Comparison of ENCODE assay signal across 9 cellular contexts in genomic region chr6:161242779-161243693, GRCh38. TPM values are rescaled to one million over a fixed set of nuclear protein-coding genes. Genes with fewer than 3 reads are reported as not detected.
DNase-seq lines count a peak whose midpoint lies in the region; ATAC-seq and TF ChIP-seq lines count a peak whose summit lies in the region.
"Had no signal": no experiment of that assay in that cellular context is flagged by ENCODE, and none has a peak within 500 bp of the region (broad histone marks: within the 10 kb centered on the region; RNA-seq: fewer than 3 reads in every experiment).

No MANE protein-coding gene starts in this region.

- H4K20me1 ChIP-seq in GM23248 (ENCODE audit: insufficient read depth) = no peaks in the 10 kb centered on the region

- WGBS in GM23248 (ENCODE audit: low coverage in 1 of 2, low lambda C conversion rate in 2 of 2, missing lambda C conversion rate in 2 of 2), 2 experiments = 19 to 21% methylated on average over 28 of the region's 28 CpGs

- H3K27ac ChIP-seq in GM23248 = peak overlapping the region; percentile 88
- no peak overlapping the region for H3K27ac ChIP-seq in Peyer's patch
- H3K27ac ChIP-seq: SJSA1 had no signal

- in situ Hi-C loops in GM23248 (cut with MboI) = no loop called here

- peaks cover 62% of the 10 kb centered on the region for H3K79me2 ChIP-seq in GM23248 (ENCODE audit: insufficient read depth)

- H3K4me3 ChIP-seq in GM23248 = peak overlapping the region; percentile 62
- H3K4me3 ChIP-seq in fibroblast of villous mesenchyme (ENCODE audit: low read depth, low read length) = peak overlapping the region; percentile 1
- no peak overlapping the region for H3K4me3 ChIP-seq in Peyer's patch
- H3K4me3 ChIP-seq: SJSA1 had no signal

- H3K9me2 ChIP-seq in GM23248 (ENCODE audit: insufficient read depth) = no peaks in the 10 kb centered on the region

- no peaks in the 10 kb centered on the region for H3K27me3 ChIP-seq in GM23248 (replicated peaks; ENCODE audit: insufficient read depth)
- H3K27me3 ChIP-seq in Peyer's patch = no peaks in the 10 kb centered on the region
- H3K27me3 ChIP-seq: SJSA1 had no signal

- no peaks in the 10 kb centered on the region; the same call in 1 of the 2 replicates for H3F3A ChIP-seq in GM23248 (ENCODE audit: insufficient read depth)

- TF ChIP-seq CTCF in fibroblast of villous mesenchyme (IDR thresholded peaks at IDR 0.05; ENCODE audit: insufficient read depth, low read depth, low read length) = peak; percentile 5
- TF ChIP-seq CTCF in Peyer's patch (IDR thresholded peaks at IDR 0.05) = no peak

- ATAC-seq in GM18861 (IDR thresholded peaks at IDR 0.05; ENCODE audit: unreplicated experiment) = no peak
- no peak for ATAC-seq in HG02623 (IDR thresholded peaks at IDR 0.05; ENCODE audit: unreplicated experiment)
- ATAC-seq in HG03571 (IDR thresholded peaks at IDR 0.05; ENCODE audit: unreplicated experiment) = no peak

- peak; percentile 95 for DNase-seq in GM23248
- DNase-seq in activated CD8-positive, alpha-beta memory T cell treated with anti-CD3 and anti-CD28 coated beads for 4 hours (ENCODE audit: low read depth in 2 of 2) = peak; percentile 50 to 56
- peak; percentile 87 for DNase-seq in fibroblast of villous mesenchyme (ENCODE audit: low read depth)
- peak; percentile 35 for DNase-seq in stimulated activated CD8-positive, alpha-beta memory T cell treated with anti-CD3 and anti-CD28 coated beads, Interleukin-15, amount 100 ng/mL, for 1 hour (ENCODE audit: low read depth)
- no peak for DNase-seq in Peyer's patch

- H3K36me3 ChIP-seq in GM23248 (ENCODE audit: low read depth) (no peaks in the 10 kb centered on the region), Peyer's patch (no peaks in the 10 kb centered on the region)

- peak overlapping the region; percentile 59 for H2AFZ ChIP-seq in GM23248

- no peaks in the 10 kb centered on the region for H3K9me3 ChIP-seq in GM23248 (ENCODE audit: low read depth)
- no peaks in the 10 kb centered on the region for H3K9me3 ChIP-seq in Peyer's patch
- H3K9me3 ChIP-seq: SJSA1 had no signal

- H3K4me2 ChIP-seq in GM23248 (ENCODE audit: unreplicated experiment) = peak overlapping the region; percentile 83

- TF ChIP-seq POLR2A in Peyer's patch (IDR thresholded peaks at IDR 0.05) = no peak

- H3K9ac ChIP-seq in GM23248 = peak overlapping the region; percentile 89

- H3K4me1 ChIP-seq in GM23248 (ENCODE audit: insufficient read depth) (0 out of 2 replicates have a peak, but pooled peaks cover 11% of the 10 kb centered on the region), Peyer's patch (no peaks in the 10 kb centered on the region)
- H3K4me1 ChIP-seq: SJSA1 had no signal

RNA-seq across cellular contexts. Expression of gene AGPAT4, which starts 30.8 kb away (rescaled TPM):
- 3.0 and 3.4 TPM in 2 replicates for total RNA-seq in GM23248 (2014; rRNA removed; shearing (Covaris generic))
- polyA plus RNA-seq in GM23248 (2016; fragmentation: Nextera tagmentation; extraction: Ambion mirVana) = 3.9 and 4.8 TPM in 2 replicates
- total RNA-seq in fibroblast of villous mesenchyme (11.2 and 12.9 TPM in 2 replicates), Peyer's patch (10 to 100 TPM in 1 of 4 donors, 1 to 10 TPM in 2, under 1 TPM in 1; 0.53 to 11.6 (median 3.3) TPM)

Comparison
In these comparisons a context has a peak if more than half of its experiments do, and no peak if none do; other contexts are left out.
1. DNase-seq: peak in GM23248 (single experiment), activated CD8-positive, alpha-beta memory T cell treated with anti-CD3 and anti-CD28 coated beads for 4 hours (2 of 2), fibroblast of villous mesenchyme (single experiment) and stimulated activated CD8-positive, alpha-beta memory T cell treated with anti-CD3 and anti-CD28 coated beads, Interleukin-15, amount 100 ng/mL, for 1 hour (single experiment); none in Peyer's patch (0 of 3).
2. H3K4me3 ChIP-seq: peak in GM23248 (single experiment) and fibroblast of villous mesenchyme (single experiment); none in Peyer's patch (0 of 4).